ENCODE assay signal across 12 cellular contexts in genomic region chr17:36008998-36009665, GRCh38. TPM values are rescaled to one million over a fixed set of nuclear protein-coding genes. Genes with fewer than 3 reads are reported as not detected.
DNase-seq lines count a peak whose midpoint lies in the region; ATAC-seq and TF ChIP-seq lines count a peak whose summit lies in the region.
"Had no signal": no experiment of that assay in that cellular context is flagged by ENCODE, and none has a peak within 500 bp of the region (broad histone marks: within the 10 kb centered on the region; RNA-seq: fewer than 3 reads in every experiment).

No MANE protein-coding gene starts in this region.

- no peak overlapping the region for H2AFZ ChIP-seq in Loucy (ENCODE audit: low read length)

- no peaks in the 10 kb centered on the region for H3K79me2 ChIP-seq in Loucy (ENCODE audit: insufficient read depth, low read length)

- no peak overlapping the region for H3K27ac ChIP-seq in colonic mucosa
- H3K27ac ChIP-seq: HL-60, SJSA1, tibial nerve had no signal

- H3K9ac ChIP-seq in Loucy (ENCODE audit: low read depth, low read length, poor library complexity, severe bottlenecking) (no peak overlapping the region), colonic mucosa (ENCODE audit: low read depth in 2 of 2, low read length in 2 of 2) (no peak overlapping the region)

- H3K27ac Mint-ChIP-seq in progenitor cell of endocrine pancreas, result no peak overlapping the region

- H3K27me3 ChIP-seq in Loucy (ENCODE audit: insufficient read depth, low read length, poor library complexity, severe bottlenecking), result no peaks in the 10 kb centered on the region
- no peaks in the 10 kb centered on the region for H3K27me3 ChIP-seq in colonic mucosa
- H3K27me3 ChIP-seq: SJSA1, tibial nerve had no signal

- intact Hi-C loops in colonic mucosa (cut with DNase I), result no loop called here

- H3K4me1 ChIP-seq in Loucy (ENCODE audit: insufficient read depth, low read length, poor library complexity, severe bottlenecking) (peaks cover 9% of the 10 kb centered on the region), colonic mucosa (no peaks in the 10 kb centered on the region)
- H3K4me1 ChIP-seq: SJSA1, tibial nerve had no signal

- peaks cover 7% of the 10 kb centered on the region for H3K36me3 Mint-ChIP-seq in progenitor cell of endocrine pancreas (ENCODE audit: insufficient read depth)

- no peak overlapping the region for H3K4me3 Mint-ChIP-seq in progenitor cell of endocrine pancreas (ENCODE audit: low read depth)

- peaks cover 18% of the 10 kb centered on the region for H3K4me1 Mint-ChIP-seq in progenitor cell of endocrine pancreas (ENCODE audit: low read depth)

- H3K27me3 Mint-ChIP-seq in progenitor cell of endocrine pancreas, result no peaks in the 10 kb centered on the region

- TF ChIP-seq CTCF in Loucy (conservative IDR thresholded peaks at IDR 0.05; ENCODE audit: low read length), result peak; percentile 46
- TF ChIP-seq CTCF in colonic mucosa (IDR thresholded peaks at IDR 0.05), result peak; percentile 36
- TF ChIP-seq CTCF in progenitor cell of endocrine pancreas (IDR thresholded peaks at IDR 0.05; ENCODE audit: unreplicated experiment), result peak; percentile 18

- H3K9me2 ChIP-seq in Loucy (replicated peaks; ENCODE audit: low read depth, low read length), result no peaks in the 10 kb centered on the region

- H3K9me3 Mint-ChIP-seq in progenitor cell of endocrine pancreas (ENCODE audit: low read depth), result peaks cover 44% of the 10 kb centered on the region

- ATAC-seq in GM18907 (IDR thresholded peaks at IDR 0.05; ENCODE audit: unreplicated experiment) (no peak), HG02840 (IDR thresholded peaks at IDR 0.05; ENCODE audit: low FRiP score, unreplicated experiment) (no peak), GM18517 (IDR thresholded peaks at IDR 0.05; ENCODE audit: unreplicated experiment) (no peak)

- H3K4me2 ChIP-seq in Loucy (ENCODE audit: low read depth, low read length, poor library complexity, severe bottlenecking), result no peak overlapping the region

- DNase-seq in NCI-H2227 (lab: John Stamatoyannopoulos, UW; ENCODE audit: unreplicated experiment) (peak; percentile 1), NCI-H2227 treated with DMSO at 0.1 percent for 48 hours (lab: John Stamatoyannopoulos, UW) (no peak), colonic mucosa (peak; percentile 35), progenitor cell of endocrine pancreas (ENCODE audit: low spot score, unreplicated experiment) (no peak)
- DNase-seq: activated effector memory CD4-positive, alpha-beta T cell treated with anti-CD3 and anti-CD28 coated beads, Interleukin-2, amount 50 U/mL, for 16 hours had no signal

- H3K4me3 ChIP-seq in Loucy (ENCODE audit: low read length, poor library complexity, severe bottlenecking) (no peak overlapping the region), colonic mucosa (no peak overlapping the region)
- H3K4me3 ChIP-seq: SJSA1, tibial nerve had no signal

- H3K9me3 ChIP-seq in Loucy (ENCODE audit: insufficient read depth, low read depth, low read length) (no peaks in the 10 kb centered on the region), colonic mucosa (no peaks in the 10 kb centered on the region)
- H3K9me3 ChIP-seq: SJSA1 had no signal

- no peaks in the 10 kb centered on the region for H4K20me1 ChIP-seq in Loucy (ENCODE audit: insufficient read depth, low read length, poor library complexity, severe bottlenecking)

- H3K36me3 ChIP-seq in Loucy (ENCODE audit: insufficient read depth, low read length) (no peaks in the 10 kb centered on the region), colonic mucosa (no peaks in the 10 kb centered on the region)
- H3K36me3 ChIP-seq: SJSA1, tibial nerve had no signal

- no peaks in the 10 kb centered on the region for H3F3A ChIP-seq in Loucy (ENCODE audit: low read depth)

RNA-seq across cellular contexts. Expression of gene CCL15, which starts 7.8 kb away (rescaled TPM):
- 10 to 100 TPM; 37.2 to 54.4 TPM for total RNA-seq in colonic mucosa
- total RNA-seq in progenitor cell of endocrine pancreas, result 0.29 TPM in 1 of 2 replicates, not detected in the other
- total RNA-seq: SJSA1, tibial nerve had no signal

RNA-seq across cellular contexts. Expression of gene CCL23, which starts 8.6 kb away (rescaled TPM):
- under 1 TPM in 1 of 2 donors, not detected in 1; 0.59 TPM for total RNA-seq in colonic mucosa
- total RNA-seq in progenitor cell of endocrine pancreas, result not detected in 2 replicates
- total RNA-seq: SJSA1 had no signal

RNA-seq across cellular contexts. Expression of gene CCL14, which starts 22.6 kb away (rescaled TPM):
- 1 to 10 TPM; 1.3 to 2.4 TPM for total RNA-seq in colonic mucosa
- total RNA-seq in progenitor cell of endocrine pancreas, result not detected in 2 replicates
- total RNA-seq: SJSA1 had no signal

RNA-seq across cellular contexts. Expression of gene CCL16, which starts 27.8 kb away (rescaled TPM):
- not detected for total RNA-seq in colonic mucosa
- not detected in 2 replicates for total RNA-seq in progenitor cell of endocrine pancreas
- total RNA-seq: SJSA1, tibial nerve had no signal

RNA-seq across cellular contexts. Expression of gene CCL18, which starts 54.9 kb away (rescaled TPM):
- 1 to 10 TPM in 1 of 2 donors, under 1 TPM in 1; 0.54 to 3.5 TPM for total RNA-seq in colonic mucosa
- total RNA-seq in progenitor cell of endocrine pancreas, result not detected in 2 replicates
- total RNA-seq: SJSA1 had no signal

Comparison
In these comparisons a context has a peak if more than half of its experiments do, and no peak if none do; other contexts are left out.
1. DNase-seq: peak in NCI-H2227 (single experiment) and colonic mucosa (single experiment); none in NCI-H2227 treated with DMSO at 0.1 percent for 48 hours (single experiment) and progenitor cell of endocrine pancreas (single experiment).
2. RNA of gene CCL15, which starts 7.8 kb away (total RNA-seq): 37.2 to 54.4 TPM in colonic mucosa; 0.29 TPM in progenitor cell of endocrine pancreas; every median in the first group is over 10 times any median in the second.
3. Peak in every context shown above with its lines, with median percentiles within 50 percentile points of each other: CTCF ChIP-seq.